ENCODE assay signal across 1 cellular context in the genomic region with DNA sequence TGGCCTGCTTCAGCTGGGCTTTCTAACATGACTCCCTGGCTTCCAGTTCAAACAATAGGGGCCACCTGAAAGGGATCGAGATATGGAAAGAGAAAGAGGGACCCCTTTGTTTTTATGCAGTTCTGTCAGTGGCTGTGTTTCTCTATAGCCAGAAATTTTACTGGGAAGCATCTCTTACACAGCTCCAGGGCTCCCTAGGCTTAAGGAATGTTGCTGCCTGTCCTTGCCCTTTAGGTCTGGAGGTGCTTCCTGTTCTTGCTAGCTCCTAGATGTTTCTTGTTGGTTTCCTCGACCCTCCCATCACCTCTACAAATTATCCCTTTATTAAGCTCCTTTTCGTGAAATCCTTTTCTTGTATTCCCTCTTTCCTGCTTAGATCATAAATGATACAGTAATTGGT.
TF ChIP-seq lines count a peak whose summit lies in the region.

No MANE protein-coding gene starts in this region.

TF ChIP-seq in GM23338, 12 proteins besides CTCF, POLR2A, EP300 and RAD21 (continued from another document):
- TF ChIP-seq, protein P1, sequence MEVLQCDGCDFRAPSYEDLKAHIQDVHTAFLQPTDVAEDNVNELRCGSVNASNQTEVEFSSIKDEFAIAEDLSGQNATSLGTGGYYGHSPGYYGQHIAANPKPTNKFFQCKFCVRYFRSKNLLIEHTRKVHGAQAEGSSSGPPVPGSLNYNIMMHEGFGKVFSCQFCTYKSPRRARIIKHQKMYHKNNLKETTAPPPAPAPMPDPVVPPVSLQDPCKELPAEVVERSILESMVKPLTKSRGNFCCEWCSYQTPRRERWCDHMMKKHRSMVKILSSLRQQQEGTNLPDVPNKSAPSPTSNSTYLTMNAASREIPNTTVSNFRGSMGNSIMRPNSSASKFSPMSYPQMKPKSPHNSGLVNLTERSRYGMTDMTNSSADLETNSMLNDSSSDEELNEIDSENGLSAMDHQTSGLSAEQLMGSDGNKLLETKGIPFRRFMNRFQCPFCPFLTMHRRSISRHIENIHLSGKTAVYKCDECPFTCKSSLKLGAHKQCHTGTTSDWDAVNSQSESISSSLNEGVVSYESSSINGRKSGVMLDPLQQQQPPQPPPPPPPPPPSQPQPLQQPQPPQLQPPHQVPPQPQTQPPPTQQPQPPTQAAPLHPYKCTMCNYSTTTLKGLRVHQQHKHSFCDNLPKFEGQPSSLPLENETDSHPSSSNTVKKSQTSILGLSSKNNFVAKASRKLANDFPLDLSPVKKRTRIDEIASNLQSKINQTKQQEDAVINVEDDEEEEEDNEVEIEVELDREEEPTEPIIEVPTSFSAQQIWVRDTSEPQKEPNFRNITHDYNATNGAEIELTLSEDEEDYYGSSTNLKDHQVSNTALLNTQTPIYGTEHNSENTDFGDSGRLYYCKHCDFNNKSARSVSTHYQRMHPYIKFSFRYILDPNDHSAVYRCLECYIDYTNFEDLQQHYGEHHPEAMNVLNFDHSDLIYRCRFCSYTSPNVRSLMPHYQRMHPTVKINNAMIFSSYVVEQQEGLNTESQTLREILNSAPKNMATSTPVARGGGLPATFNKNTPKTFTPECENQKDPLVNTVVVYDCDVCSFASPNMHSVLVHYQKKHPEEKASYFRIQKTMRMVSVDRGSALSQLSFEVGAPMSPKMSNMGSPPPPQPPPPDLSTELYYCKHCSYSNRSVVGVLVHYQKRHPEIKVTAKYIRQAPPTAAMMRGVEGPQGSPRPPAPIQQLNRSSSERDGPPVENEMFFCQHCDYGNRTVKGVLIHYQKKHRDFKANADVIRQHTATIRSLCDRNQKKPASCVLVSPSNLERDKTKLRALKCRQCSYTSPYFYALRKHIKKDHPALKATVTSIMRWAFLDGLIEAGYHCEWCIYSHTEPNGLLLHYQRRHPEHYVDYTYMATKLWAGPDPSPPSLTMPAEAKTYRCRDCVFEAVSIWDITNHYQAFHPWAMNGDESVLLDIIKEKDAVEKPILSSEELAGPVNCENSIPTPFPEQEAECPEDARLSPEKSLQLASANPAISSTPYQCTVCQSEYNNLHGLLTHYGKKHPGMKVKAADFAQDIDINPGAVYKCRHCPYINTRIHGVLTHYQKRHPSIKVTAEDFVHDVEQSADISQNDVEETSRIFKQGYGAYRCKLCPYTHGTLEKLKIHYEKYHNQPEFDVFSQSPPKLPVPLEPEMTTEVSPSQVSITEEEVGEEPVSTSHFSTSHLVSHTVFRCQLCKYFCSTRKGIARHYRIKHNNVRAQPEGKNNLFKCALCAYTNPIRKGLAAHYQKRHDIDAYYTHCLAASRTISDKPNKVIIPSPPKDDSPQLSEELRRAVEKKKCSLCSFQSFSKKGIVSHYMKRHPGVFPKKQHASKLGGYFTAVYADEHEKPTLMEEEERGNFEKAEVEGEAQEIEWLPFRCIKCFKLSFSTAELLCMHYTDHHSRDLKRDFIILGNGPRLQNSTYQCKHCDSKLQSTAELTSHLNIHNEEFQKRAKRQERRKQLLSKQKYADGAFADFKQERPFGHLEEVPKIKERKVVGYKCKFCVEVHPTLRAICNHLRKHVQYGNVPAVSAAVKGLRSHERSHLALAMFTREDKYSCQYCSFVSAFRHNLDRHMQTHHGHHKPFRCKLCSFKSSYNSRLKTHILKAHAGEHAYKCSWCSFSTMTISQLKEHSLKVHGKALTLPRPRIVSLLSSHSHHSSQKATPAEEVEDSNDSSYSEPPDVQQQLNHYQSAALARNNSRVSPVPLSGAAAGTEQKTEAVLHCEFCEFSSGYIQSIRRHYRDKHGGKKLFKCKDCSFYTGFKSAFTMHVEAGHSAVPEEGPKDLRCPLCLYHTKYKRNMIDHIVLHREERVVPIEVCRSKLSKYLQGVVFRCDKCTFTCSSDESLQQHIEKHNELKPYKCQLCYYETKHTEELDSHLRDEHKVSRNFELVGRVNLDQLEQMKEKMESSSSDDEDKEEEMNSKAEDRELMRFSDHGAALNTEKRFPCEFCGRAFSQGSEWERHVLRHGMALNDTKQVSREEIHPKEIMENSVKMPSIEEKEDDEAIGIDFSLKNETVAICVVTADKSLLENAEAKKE (CRISPR knock-in tag; IDR thresholded peaks at IDR 0.05): no peak
- TF ChIP-seq STAT1 (IDR thresholded peaks at IDR 0.05; ENCODE audit: unreplicated experiment): no peak
- TF ChIP-seq, protein P2, sequence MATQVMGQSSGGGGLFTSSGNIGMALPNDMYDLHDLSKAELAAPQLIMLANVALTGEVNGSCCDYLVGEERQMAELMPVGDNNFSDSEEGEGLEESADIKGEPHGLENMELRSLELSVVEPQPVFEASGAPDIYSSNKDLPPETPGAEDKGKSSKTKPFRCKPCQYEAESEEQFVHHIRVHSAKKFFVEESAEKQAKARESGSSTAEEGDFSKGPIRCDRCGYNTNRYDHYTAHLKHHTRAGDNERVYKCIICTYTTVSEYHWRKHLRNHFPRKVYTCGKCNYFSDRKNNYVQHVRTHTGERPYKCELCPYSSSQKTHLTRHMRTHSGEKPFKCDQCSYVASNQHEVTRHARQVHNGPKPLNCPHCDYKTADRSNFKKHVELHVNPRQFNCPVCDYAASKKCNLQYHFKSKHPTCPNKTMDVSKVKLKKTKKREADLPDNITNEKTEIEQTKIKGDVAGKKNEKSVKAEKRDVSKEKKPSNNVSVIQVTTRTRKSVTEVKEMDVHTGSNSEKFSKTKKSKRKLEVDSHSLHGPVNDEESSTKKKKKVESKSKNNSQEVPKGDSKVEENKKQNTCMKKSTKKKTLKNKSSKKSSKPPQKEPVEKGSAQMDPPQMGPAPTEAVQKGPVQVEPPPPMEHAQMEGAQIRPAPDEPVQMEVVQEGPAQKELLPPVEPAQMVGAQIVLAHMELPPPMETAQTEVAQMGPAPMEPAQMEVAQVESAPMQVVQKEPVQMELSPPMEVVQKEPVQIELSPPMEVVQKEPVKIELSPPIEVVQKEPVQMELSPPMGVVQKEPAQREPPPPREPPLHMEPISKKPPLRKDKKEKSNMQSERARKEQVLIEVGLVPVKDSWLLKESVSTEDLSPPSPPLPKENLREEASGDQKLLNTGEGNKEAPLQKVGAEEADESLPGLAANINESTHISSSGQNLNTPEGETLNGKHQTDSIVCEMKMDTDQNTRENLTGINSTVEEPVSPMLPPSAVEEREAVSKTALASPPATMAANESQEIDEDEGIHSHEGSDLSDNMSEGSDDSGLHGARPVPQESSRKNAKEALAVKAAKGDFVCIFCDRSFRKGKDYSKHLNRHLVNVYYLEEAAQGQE (IDR thresholded peaks at IDR 0.05; ENCODE audit: unreplicated experiment): no peak
- TF ChIP-seq, protein P3, sequence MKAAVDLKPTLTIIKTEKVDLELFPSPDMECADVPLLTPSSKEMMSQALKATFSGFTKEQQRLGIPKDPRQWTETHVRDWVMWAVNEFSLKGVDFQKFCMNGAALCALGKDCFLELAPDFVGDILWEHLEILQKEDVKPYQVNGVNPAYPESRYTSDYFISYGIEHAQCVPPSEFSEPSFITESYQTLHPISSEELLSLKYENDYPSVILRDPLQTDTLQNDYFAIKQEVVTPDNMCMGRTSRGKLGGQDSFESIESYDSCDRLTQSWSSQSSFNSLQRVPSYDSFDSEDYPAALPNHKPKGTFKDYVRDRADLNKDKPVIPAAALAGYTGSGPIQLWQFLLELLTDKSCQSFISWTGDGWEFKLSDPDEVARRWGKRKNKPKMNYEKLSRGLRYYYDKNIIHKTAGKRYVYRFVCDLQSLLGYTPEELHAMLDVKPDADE (IDR thresholded peaks at IDR 0.05): no peak
- TF ChIP-seq ZNF114 (CRISPR knock-in tag; IDR thresholded peaks at IDR 0.05): no peak
- TF ChIP-seq EZH2phosphoT487 (IDR thresholded peaks at IDR 0.05; ENCODE audit: unreplicated experiment): no peak
- no peak for TF ChIP-seq NANOG (IDR thresholded peaks at IDR 0.05; ENCODE audit: borderline replicate concordance)
- no peak for TF ChIP-seq JUNB (IDR thresholded peaks at IDR 0.05; ENCODE audit: unreplicated experiment)
- no peak for TF ChIP-seq CREB1 (CRISPR knock-in tag; IDR thresholded peaks at IDR 0.05; ENCODE audit: low read depth)
- TF ChIP-seq EZH2 (IDR thresholded peaks at IDR 0.05; ENCODE audit: low read depth, unreplicated experiment): no peak
